Comparison of ENCODE assay signal across 8 cellular contexts in the genomic region with DNA sequence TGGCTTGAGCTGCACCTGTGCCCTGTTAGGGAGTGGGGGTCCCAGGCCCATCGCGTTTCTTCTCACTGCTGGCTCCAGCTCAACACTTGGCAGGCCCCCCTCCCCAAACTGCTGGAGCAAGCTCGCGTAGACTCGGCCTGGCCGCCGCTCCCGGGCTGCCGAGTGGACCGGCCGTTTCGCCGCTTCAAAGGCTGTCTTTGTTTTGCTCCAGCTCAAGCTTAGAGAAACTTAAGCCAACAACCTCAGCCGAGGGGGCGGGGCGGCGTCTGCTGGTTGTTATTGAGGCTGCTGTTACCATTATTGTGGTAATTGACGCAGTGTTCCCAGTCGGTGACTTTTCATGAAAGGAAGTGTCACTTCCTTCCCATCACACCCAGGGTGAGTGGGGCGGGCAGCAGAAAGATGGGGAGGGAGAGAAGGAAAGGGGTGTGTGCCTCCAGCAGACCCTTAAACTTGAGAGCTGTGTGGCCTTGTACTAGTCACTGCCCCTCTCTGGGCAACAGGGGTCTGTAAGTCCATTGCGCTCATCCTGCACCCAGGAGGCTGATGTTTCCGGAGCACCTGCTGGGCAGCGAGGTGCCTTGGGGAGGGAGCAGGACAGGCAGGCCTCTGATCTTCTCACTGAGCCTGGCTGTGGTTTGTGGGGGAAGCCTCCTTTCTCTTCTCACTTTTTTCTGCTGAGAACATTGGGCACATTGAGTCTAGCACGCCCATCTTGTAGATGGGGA. TPM values are rescaled to one million over a fixed set of nuclear protein-coding genes. Genes with fewer than 3 reads are reported as not detected.
A peak's percentile ranks its signal among the peaks of the same experiment; 100 is the strongest.
DNase-seq lines count a peak whose midpoint lies in the region; ATAC-seq and TF ChIP-seq lines count a peak whose summit lies in the region.

No MANE protein-coding gene starts in this region.

- CTCF ChIA-PET in activated CD4-positive, alpha-beta T cell treated with anti-CD3 and anti-CD28 coated beads, Interleukin-2, amount 10 ng/mL, durations not matched to agents 7 days and 5 days (lab: Charles Lee) = interaction anchor here (1.1 to 2.1 kb wide), 6 partner anchors 9 to 204 kb away, joined by 3 to 9 read pairs (median 6); a partner anchor contains a TSS

- ATAC-seq in memory B cell (ENCODE audit: low read depth) = peak; percentile 38
- ATAC-seq in HG02759 (IDR thresholded peaks at IDR 0.05; ENCODE audit: unreplicated experiment) = no peak

- TF ChIP-seq CTCF in GM20000 (IDR thresholded peaks at IDR 0.05; ENCODE audit: extremely low read depth, missing control alignments) = no peak

- TF ChIP-seq POLR2A in GM19099 (IDR thresholded peaks at IDR 0.05; ENCODE audit: extremely low read depth, insufficient read length, low read depth) = peak; percentile 2

- peaks cover 60% of the 10 kb centered on the region for H3K4me1 Mint-ChIP-seq in activated CD4-positive, alpha-beta T cell treated with anti-CD3 and anti-CD28 coated beads, Interleukin-2, amount 10 ng/mL, durations not matched to agents 7 days and 5 days
- peaks cover 67% of the 10 kb centered on the region for H3K4me1 Mint-ChIP-seq in dendritic cell treated with granulocyte-macrophage colony-stimulating factor and Interleukin-4, amounts not matched to agents 40 ng/mL and 50 ng/mL, for 4 days (ENCODE audit: low read depth)
- peaks cover 36% of the 10 kb centered on the region for H3K4me1 Mint-ChIP-seq in memory B cell

- H3K27ac Mint-ChIP-seq in activated CD4-positive, alpha-beta T cell treated with anti-CD3 and anti-CD28 coated beads, Interleukin-2, amount 10 ng/mL, durations not matched to agents 7 days and 5 days = peak overlapping the region; percentile 98
- peak overlapping the region; percentile 94 for H3K27ac Mint-ChIP-seq in dendritic cell treated with granulocyte-macrophage colony-stimulating factor and Interleukin-4, amounts not matched to agents 40 ng/mL and 50 ng/mL, for 4 days
- H3K27ac Mint-ChIP-seq in memory B cell = peak overlapping the region; percentile 97

- POLR2A ChIA-PET in activated CD4-positive, alpha-beta T cell treated with anti-CD3 and anti-CD28 coated beads, Interleukin-2, amount 10 ng/mL, durations not matched to agents 7 days and 5 days (lab: Charles Lee) = interaction anchor here (1.2 to 2.6 kb wide), 2 partner anchors 10 to 15 kb away, joined by 4 to 25 read pairs; no protein-coding TSS in a partner anchor

- peak overlapping the region; percentile 88 for H3K4me3 Mint-ChIP-seq in activated CD4-positive, alpha-beta T cell treated with anti-CD3 and anti-CD28 coated beads, Interleukin-2, amount 10 ng/mL, durations not matched to agents 7 days and 5 days
- peak overlapping the region; percentile 96 for H3K4me3 Mint-ChIP-seq in dendritic cell treated with granulocyte-macrophage colony-stimulating factor and Interleukin-4, amounts not matched to agents 40 ng/mL and 50 ng/mL, for 4 days
- H3K4me3 Mint-ChIP-seq in memory B cell = peak overlapping the region; percentile 97

- peaks cover 40% of the 10 kb centered on the region for H3K36me3 Mint-ChIP-seq in activated CD4-positive, alpha-beta T cell treated with anti-CD3 and anti-CD28 coated beads, Interleukin-2, amount 10 ng/mL, durations not matched to agents 7 days and 5 days (ENCODE audit: low read depth)
- peaks cover 66% of the 10 kb centered on the region for H3K36me3 Mint-ChIP-seq in dendritic cell treated with granulocyte-macrophage colony-stimulating factor and Interleukin-4, amounts not matched to agents 40 ng/mL and 50 ng/mL, for 4 days (ENCODE audit: low read depth)
- H3K36me3 Mint-ChIP-seq in memory B cell = peaks cover 7% of the 10 kb centered on the region

- no peaks in the 10 kb centered on the region for H3K27me3 Mint-ChIP-seq in activated CD4-positive, alpha-beta T cell treated with anti-CD3 and anti-CD28 coated beads, Interleukin-2, amount 10 ng/mL, durations not matched to agents 7 days and 5 days
- no peaks in the 10 kb centered on the region for H3K27me3 Mint-ChIP-seq in dendritic cell treated with granulocyte-macrophage colony-stimulating factor and Interleukin-4, amounts not matched to agents 40 ng/mL and 50 ng/mL, for 4 days
- H3K27me3 Mint-ChIP-seq in memory B cell = no peaks in the 10 kb centered on the region

- peak; percentile 92 for DNase-seq in activated CD4-positive, alpha-beta T cell treated with anti-CD3 and anti-CD28 coated beads, Interleukin-2, amount 10 ng/mL, durations not matched to agents 7 days and 5 days
- DNase-seq in memory B cell (ENCODE audit: low spot score in 2 of 2) (peak; percentile 75 to 77), GM20000 (ENCODE audit: low spot score) (no peak), LoVo (ENCODE audit: low spot score) (no peak)
- DNase-seq in stimulated activated CD8-positive, alpha-beta memory T cell treated with anti-CD3 and anti-CD28 coated beads, Interleukin-12 subunit alpha, Interleukin-12 subunit beta, amount 100 ng/mL, for 4 hours (ENCODE audit: low read depth) = peak; percentile 79

- H3K9me3 Mint-ChIP-seq in activated CD4-positive, alpha-beta T cell treated with anti-CD3 and anti-CD28 coated beads, Interleukin-2, amount 10 ng/mL, durations not matched to agents 7 days and 5 days = no peaks in the 10 kb centered on the region
- H3K9me3 Mint-ChIP-seq in dendritic cell treated with granulocyte-macrophage colony-stimulating factor and Interleukin-4, amounts not matched to agents 40 ng/mL and 50 ng/mL, for 4 days = no peaks in the 10 kb centered on the region
- no peaks in the 10 kb centered on the region for H3K9me3 Mint-ChIP-seq in memory B cell

- intact Hi-C loops in dendritic cell treated with granulocyte-macrophage colony-stimulating factor and Interleukin-4, amounts not matched to agents 40 ng/mL and 50 ng/mL, for 4 days (cut with micrococcal nuclease) = loop anchor here (5.0 kb wide), 1 partner anchor 224 kb away; a partner anchor contains a TSS

RNA-seq across cellular contexts. Expression of a gene that starts 2.1 kb away (rescaled TPM):
- total RNA-seq in activated CD4-positive, alpha-beta T cell treated with anti-CD3 and anti-CD28 coated beads, Interleukin-2, amount 10 ng/mL, durations not matched to agents 7 days and 5 days = 10 to 100 TPM; 47.2 to 50.5 TPM

RNA-seq across cellular contexts. Expression of a gene that starts 33.5 kb away (rescaled TPM):
- total RNA-seq in activated CD4-positive, alpha-beta T cell treated with anti-CD3 and anti-CD28 coated beads, Interleukin-2, amount 10 ng/mL, durations not matched to agents 7 days and 5 days = under 1 TPM; 0.22 to 0.27 TPM

Comparison
In these comparisons a context has a peak if more than half of its experiments do, and no peak if none do; other contexts are left out.
1. DNase-seq: peak in activated CD4-positive, alpha-beta T cell treated with anti-CD3 and anti-CD28 coated beads, Interleukin-2, amount 10 ng/mL, durations not matched to agents 7 days and 5 days (single experiment), memory B cell (2 of 2) and stimulated activated CD8-positive, alpha-beta memory T cell treated with anti-CD3 and anti-CD28 coated beads, Interleukin-12 subunit alpha, Interleukin-12 subunit beta, amount 100 ng/mL, for 4 hours (single experiment); none in GM20000 (single experiment) and LoVo (single experiment).
2. Peak in every context shown above with its lines, with median percentiles within 50 percentile points of each other: H3K27ac Mint-ChIP-seq and H3K4me3 Mint-ChIP-seq.